ENCODE assay signal across 20 cellular contexts in the genomic region with DNA sequence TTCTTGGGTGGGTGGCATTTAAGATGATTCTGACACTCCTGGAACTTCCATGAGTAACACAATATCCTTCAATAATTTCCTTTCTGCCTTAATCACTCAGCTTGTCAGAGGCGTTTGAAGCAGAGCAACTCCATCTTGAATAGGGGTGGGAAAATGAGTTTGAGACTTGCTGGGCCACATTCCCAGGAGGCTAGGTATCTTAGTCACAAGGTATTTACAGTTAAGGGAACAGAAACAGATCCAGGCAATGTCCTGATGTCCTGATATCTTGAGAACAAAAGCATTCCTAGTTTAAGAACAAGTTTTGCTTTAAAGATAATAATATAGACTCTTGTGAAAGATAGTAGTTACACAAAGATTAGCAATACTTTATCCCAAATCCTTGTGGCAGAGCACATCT.
DNase-seq lines count a peak whose midpoint lies in the region; ATAC-seq and TF ChIP-seq lines count a peak whose summit lies in the region.
"Had no signal": no experiment of that assay in that cellular context is flagged by ENCODE, and none has a peak within 500 bp of the region (broad histone marks: within the 10 kb centered on the region; RNA-seq: fewer than 3 reads in every experiment).

No MANE protein-coding gene starts in this region.

- no peaks in the 10 kb centered on the region for H3K27me3 ChIP-seq in right cardiac atrium (ENCODE audit: control insufficient read depth, insufficient read depth)
- H3K27me3 ChIP-seq in fibroblast of lung (ENCODE audit: control insufficient read depth, insufficient read depth, low read length): no peaks in the 10 kb centered on the region
- H3K27me3 ChIP-seq in trophoblast cell (ENCODE audit: insufficient read depth, low read length): no peaks in the 10 kb centered on the region
- H3K27me3 ChIP-seq: Peyer's patch, vagina had no signal

- H3K9ac ChIP-seq in fibroblast of lung (ENCODE audit: insufficient read depth, low read length): no peak overlapping the region
- H3K9ac ChIP-seq in trophoblast cell (ENCODE audit: low read length): no peak overlapping the region

- TF ChIP-seq CTCF in fibroblast of lung (conservative IDR thresholded peaks at IDR 0.05 in 1 of 2, IDR thresholded peaks at IDR 0.05 in 1 of 2; ENCODE audit: low read depth in 1 of 2, low read length in 2 of 2): no peak

- peak overlapping the region; percentile 72 for H3K27ac ChIP-seq in right cardiac atrium (ENCODE audit: low read length)
- peak overlapping the region; percentile 19 for H3K27ac ChIP-seq in fibroblast of lung (ENCODE audit: insufficient read depth, low read length)
- H3K27ac ChIP-seq in trophoblast cell (ENCODE audit: low read depth, low read length): peak overlapping the region; percentile 97
- H3K27ac ChIP-seq in substantia nigra (ENCODE audit: low read depth, low read length, poor library complexity, severe bottlenecking): no peak overlapping the region
- H3K27ac ChIP-seq: C4-2B, vagina had no signal

- H3K79me1 ChIP-seq in trophoblast cell (ENCODE audit: low read length): peaks cover 33% of the 10 kb centered on the region

- no peak overlapping the region for H3K4me3 Mint-ChIP-seq in activated T-helper 1 cell treated with anti-CD3 and anti-CD28 coated beads, Interleukin-12 subunit alpha, Interleukin-12 subunit beta, Interleukin-2, Interleukin-4 antibody, amounts not matched to agents 30 ng/mL and 10 ng/mL and 1 ng/mL, durations not matched to agents 14 hours and 24 hours and 36 hours
- H3K4me3 Mint-ChIP-seq: activated naive CD8-positive, alpha-beta T cell treated with anti-CD3 and anti-CD28 coated beads, Interleukin-2, amount 50 U/mL, for 24 hours; dendritic cell treated with granulocyte-macrophage colony-stimulating factor and Interleukin-4, amounts not matched to agents 40 ng/mL and 50 ng/mL, for 4 days; stimulated activated naive CD8-positive, alpha-beta T cell treated with anti-CD3 and anti-CD28 coated beads, Interleukin-15, amount 100 ng/mL, for 72 hours had no signal

- no peaks in the 10 kb centered on the region for H3K4me1 Mint-ChIP-seq in activated T-helper 1 cell treated with anti-CD3 and anti-CD28 coated beads, Interleukin-12 subunit alpha, Interleukin-12 subunit beta, Interleukin-2, Interleukin-4 antibody, amounts not matched to agents 30 ng/mL and 10 ng/mL and 1 ng/mL, durations not matched to agents 14 hours and 24 hours and 36 hours (ENCODE audit: low read depth)
- H3K4me1 Mint-ChIP-seq: stimulated activated naive CD8-positive, alpha-beta T cell treated with anti-CD3 and anti-CD28 coated beads, Interleukin-15, amount 100 ng/mL, for 72 hours had no signal

- peak overlapping the region; percentile 2 for H4K12ac ChIP-seq in trophoblast cell (ENCODE audit: low read depth, low read length)

- H3K18ac ChIP-seq in trophoblast cell (ENCODE audit: low read length): no peak overlapping the region

- no peaks in the 10 kb centered on the region for H3K36me3 Mint-ChIP-seq in activated T-helper 1 cell treated with anti-CD3 and anti-CD28 coated beads, Interleukin-12 subunit alpha, Interleukin-12 subunit beta, Interleukin-2, Interleukin-4 antibody, amounts not matched to agents 30 ng/mL and 10 ng/mL and 1 ng/mL, durations not matched to agents 14 hours and 24 hours and 36 hours (ENCODE audit: low read depth)

- H3K27ac Mint-ChIP-seq in activated T-helper 1 cell treated with anti-CD3 and anti-CD28 coated beads, Interleukin-12 subunit alpha, Interleukin-12 subunit beta, Interleukin-2, Interleukin-4 antibody, amounts not matched to agents 30 ng/mL and 10 ng/mL and 1 ng/mL, durations not matched to agents 14 hours and 24 hours and 36 hours: no peak overlapping the region
- H3K27ac Mint-ChIP-seq: activated naive CD8-positive, alpha-beta T cell treated with anti-CD3 and anti-CD28 coated beads, Interleukin-2, amount 50 U/mL, for 24 hours; activated T-helper 2 cell treated with anti-CD3 and anti-CD28 coated beads, Interferon-gamma antibody, Interleukin-2, Interleukin-4, amounts not matched to agents 10 μg/mL and 5 μg/mL and 100 μg/mL, durations not matched to agents 14 hours and 24 hours and 36 hours; dendritic cell treated with granulocyte-macrophage colony-stimulating factor and Interleukin-4, amounts not matched to agents 40 ng/mL and 50 ng/mL, for 4 days had no signal

- H3K4ac ChIP-seq in trophoblast cell (ENCODE audit: low read depth, low read length): peak overlapping the region; percentile 35

- peak overlapping the region; percentile 60 for H3K14ac ChIP-seq in trophoblast cell (ENCODE audit: low read length)

- H2AK5ac ChIP-seq in trophoblast cell (ENCODE audit: low read length): peak overlapping the region; percentile 57

- H4K20me1 ChIP-seq in fibroblast of lung (ENCODE audit: control insufficient read depth, extremely low read depth, insufficient read depth, low read length): no peaks in the 10 kb centered on the region

- DNase-seq in right cardiac atrium (no peak), Right ventricle myocardium superior (no peak), fibroblast of lung (ENCODE audit: low read depth in 2 of 2) (no peak), trophoblast cell (peak; percentile 94 to 98), NCI-H1694 treated with DMSO at 0.1 percent for 48 hours (lab: John Stamatoyannopoulos, UW) (no peak), DMS53 treated with DMSO at 0.1 percent for 48 hours (lab: John Stamatoyannopoulos, UW; ENCODE audit: unreplicated experiment) (no peak), substantia nigra (lab: John Stamatoyannopoulos, UW) (no peak)
- no peak for DNase-seq in activated T-helper 1 cell treated with anti-CD3 and anti-CD28 coated beads, Interleukin-12 subunit alpha, Interleukin-12 subunit beta, Interleukin-2, Interleukin-4 antibody, amounts not matched to agents 30 ng/mL and 10 ng/mL and 1 ng/mL, durations not matched to agents 14 hours and 24 hours and 36 hours (ENCODE audit: low spot score)
- DNase-seq: activated CD4-positive, alpha-beta T cell treated with anti-CD3 and anti-CD28 coated beads for 4 hours; activated naive CD8-positive, alpha-beta T cell treated with anti-CD3 and anti-CD28 coated beads, Interleukin-2, amount 50 U/mL, for 24 hours; H7; NCI-H1436; Peyer's patch; stimulated activated CD4-positive, alpha-beta T cell treated with anti-CD3 and anti-CD28 coated beads, Interleukin-4, amount 100 ng/mL, for 1 hour; stimulated activated naive CD8-positive, alpha-beta T cell treated with anti-CD3 and anti-CD28 coated beads, Interleukin-15, amount 100 ng/mL, for 72 hours had no signal

- peaks cover 26% of the 10 kb centered on the region for H3K9me3 Mint-ChIP-seq in activated T-helper 1 cell treated with anti-CD3 and anti-CD28 coated beads, Interleukin-12 subunit alpha, Interleukin-12 subunit beta, Interleukin-2, Interleukin-4 antibody, amounts not matched to agents 30 ng/mL and 10 ng/mL and 1 ng/mL, durations not matched to agents 14 hours and 24 hours and 36 hours

- H3K9me3 ChIP-seq in right cardiac atrium (ENCODE audit: control insufficient read depth, low read length) (no peaks in the 10 kb centered on the region), fibroblast of lung (ENCODE audit: control insufficient read depth, insufficient read depth, low read depth, low read length) (no peaks in the 10 kb centered on the region), trophoblast cell (ENCODE audit: insufficient read depth, low read depth, low read length) (no peaks in the 10 kb centered on the region)
- H3K9me3 ChIP-seq: Peyer's patch, vagina had no signal

- peak overlapping the region; percentile 94 for H4K91ac ChIP-seq in trophoblast cell (ENCODE audit: low read depth, low read length)

- H3K36me3 ChIP-seq in fibroblast of lung (ENCODE audit: control insufficient read depth, insufficient read depth, low read length) (no peaks in the 10 kb centered on the region), trophoblast cell (ENCODE audit: control insufficient read depth in 1 of 2, insufficient read depth in 2 of 2, low read length in 2 of 2) (no peaks in the 10 kb centered on the region)
- H3K36me3 ChIP-seq: Peyer's patch, vagina had no signal

- peak overlapping the region; percentile 96 for H2BK5ac ChIP-seq in trophoblast cell (ENCODE audit: low read depth, low read length, poor library complexity)

- H3K79me2 ChIP-seq in fibroblast of lung (ENCODE audit: control insufficient read depth, insufficient read depth, low read length) (no peaks in the 10 kb centered on the region), trophoblast cell (ENCODE audit: control insufficient read depth, insufficient read depth, low read length, poor library complexity) (no peaks in the 10 kb centered on the region)

- H4K8ac ChIP-seq in trophoblast cell (ENCODE audit: low read depth, low read length): peak overlapping the region; percentile 78

- H2AFZ ChIP-seq in fibroblast of lung (ENCODE audit: low read length) (no peak overlapping the region), trophoblast cell (ENCODE audit: insufficient read depth, low read length, poor library complexity) (peak overlapping the region; percentile 73)

- H3K4me2 ChIP-seq in fibroblast of lung (ENCODE audit: extremely low read depth, insufficient read depth, low read length): no peak overlapping the region
- no peak overlapping the region for H3K4me2 ChIP-seq in trophoblast cell (ENCODE audit: low read length)

- no peak overlapping the region for H3K4me3 ChIP-seq in right cardiac atrium (ENCODE audit: low read length)
- no peak overlapping the region for H3K4me3 ChIP-seq in fibroblast of lung (replicated peaks in 1 of 4; ENCODE audit: control extremely low read depth in 1 of 4, insufficient read depth in 1 of 4, low read depth in 3 of 4, low read length in 4 of 4)
- no peak overlapping the region for H3K4me3 ChIP-seq in trophoblast cell (ENCODE audit: low read depth, low read length)
- H3K4me3 ChIP-seq: GM12878, Peyer's patch, vagina had no signal

- H3K4me1 ChIP-seq in right cardiac atrium (ENCODE audit: control insufficient read depth, insufficient read depth, low read length) (peaks cover 2% of the 10 kb centered on the region), fibroblast of lung (ENCODE audit: control insufficient read depth, extremely low read depth, insufficient read depth, low read length) (no peaks in the 10 kb centered on the region), trophoblast cell (ENCODE audit: control insufficient read depth in 1 of 2, insufficient read depth in 2 of 2, low read length in 2 of 2) (peaks cover 10 to 19% of the 10 kb centered on the region in 2 experiments)
- H3K4me1 ChIP-seq: Peyer's patch had no signal

- no peak overlapping the region for H3K23ac ChIP-seq in trophoblast cell (ENCODE audit: low read length)

- peak overlapping the region; percentile 23 for H2BK12ac ChIP-seq in trophoblast cell (ENCODE audit: low read length)

- peaks cover 12% of the 10 kb centered on the region for H3K27me3 Mint-ChIP-seq in activated T-helper 1 cell treated with anti-CD3 and anti-CD28 coated beads, Interleukin-12 subunit alpha, Interleukin-12 subunit beta, Interleukin-2, Interleukin-4 antibody, amounts not matched to agents 30 ng/mL and 10 ng/mL and 1 ng/mL, durations not matched to agents 14 hours and 24 hours and 36 hours (ENCODE audit: insufficient read depth)
- H3K27me3 Mint-ChIP-seq: stimulated activated naive CD8-positive, alpha-beta T cell treated with anti-CD3 and anti-CD28 coated beads, Interleukin-15, amount 100 ng/mL, for 72 hours had no signal

- intact Hi-C loops in right cardiac atrium (cut with DNase I) (no loop called here), Right ventricle myocardium superior (cut with DNase I) (no loop called here)
- intact Hi-C loops in activated T-helper 1 cell treated with anti-CD3 and anti-CD28 coated beads, Interleukin-12 subunit alpha, Interleukin-12 subunit beta, Interleukin-2, Interleukin-4 antibody, amounts not matched to agents 30 ng/mL and 10 ng/mL and 1 ng/mL, durations not matched to agents 14 hours and 24 hours and 36 hours (cut with micrococcal nuclease): no loop called here

- WGBS in right cardiac atrium: 44% methylated on average over 1 of the region's 1 CpG
- no CpG with 5 or more reads among the region's 1 CpG for WGBS in trophoblast cell (ENCODE audit: extremely low coverage, insufficient coverage, insufficient read length)

- peak overlapping the region; percentile 91 for H2BK120ac ChIP-seq in trophoblast cell (ENCODE audit: insufficient read depth, low read length, poor library complexity)

- ATAC-seq in right cardiac atrium (no peak), Right ventricle myocardium superior (ENCODE audit: poor library complexity) (no peak)
- ATAC-seq: GM12878; stimulated activated naive CD8-positive, alpha-beta T cell treated with anti-CD3 and anti-CD28 coated beads, Interleukin-15, amount 100 ng/mL, for 72 hours had no signal

Comparison
In these comparisons a context has a peak if more than half of its experiments do, and no peak if none do; other contexts are left out.
1. DNase-seq: peak in trophoblast cell (2 of 2); none in right cardiac atrium (0 of 3), Right ventricle myocardium superior (single experiment), fibroblast of lung (0 of 2), activated T-helper 1 cell treated with anti-CD3 and anti-CD28 coated beads, Interleukin-12 subunit alpha, Interleukin-12 subunit beta, Interleukin-2, Interleukin-4 antibody, amounts not matched to agents 30 ng/mL and 10 ng/mL and 1 ng/mL, durations not matched to agents 14 hours and 24 hours and 36 hours (single experiment), NCI-H1694 treated with DMSO at 0.1 percent for 48 hours (single experiment), DMS53 treated with DMSO at 0.1 percent for 48 hours (single experiment) and substantia nigra (0 of 49).